Comparison of ENCODE assay signal across 21 cellular contexts in genomic region chr2:103402944-103403343, GRCh38.
"Had no signal": no experiment of that assay in that cellular context is flagged by ENCODE, and none has a peak within 500 bp of the region (broad histone marks: within the 10 kb centered on the region; RNA-seq: fewer than 3 reads in every experiment).

No MANE protein-coding gene starts in this region.

- H3K27ac Mint-ChIP-seq: activated CD4-positive, alpha-beta T cell treated with anti-CD3 and anti-CD28 coated beads for 36 hours; activated CD8-positive, alpha-beta T cell treated with anti-CD3 and anti-CD28 coated beads for 36 hours; activated naive CD8-positive, alpha-beta T cell treated with anti-CD3 and anti-CD28 coated beads, Interleukin-2, amount 50 U/mL, for 24 hours; effector memory CD8-positive, alpha-beta T cell; immature natural killer cell; naive thymus-derived CD8-positive, alpha-beta T cell had no signal

- H3K4me1 Mint-ChIP-seq: activated CD4-positive, alpha-beta T cell treated with anti-CD3 and anti-CD28 coated beads for 36 hours; activated naive CD8-positive, alpha-beta T cell treated with anti-CD3 and anti-CD28 coated beads, Interleukin-2, amount 50 U/mL, for 24 hours; central memory CD8-positive, alpha-beta T cell; immature natural killer cell; naive thymus-derived CD8-positive, alpha-beta T cell had no signal

- H3K9me3 ChIP-seq: ascending aorta, mucosa of descending colon, psoas muscle, upper lobe of left lung had no signal

- H3K9me3 Mint-ChIP-seq: activated naive CD8-positive, alpha-beta T cell treated with anti-CD3 and anti-CD28 coated beads, Interleukin-2, amount 50 U/mL, for 24 hours had no signal

- H3K4me1 ChIP-seq: ascending aorta, psoas muscle, upper lobe of left lung had no signal

- H3K36me3 ChIP-seq: ascending aorta, upper lobe of left lung had no signal

- H3K27me3 Mint-ChIP-seq: activated CD4-positive, alpha-beta T cell treated with anti-CD3 and anti-CD28 coated beads for 36 hours; activated CD8-positive, alpha-beta T cell treated with anti-CD3 and anti-CD28 coated beads for 36 hours; activated naive CD8-positive, alpha-beta T cell treated with anti-CD3 and anti-CD28 coated beads, Interleukin-2, amount 50 U/mL, for 24 hours; central memory CD8-positive, alpha-beta T cell; effector memory CD8-positive, alpha-beta T cell; naive thymus-derived CD8-positive, alpha-beta T cell had no signal

- DNase-seq: activated CD4-positive, alpha-beta T cell treated with anti-CD3 and anti-CD28 coated beads for 36 hours; activated CD8-positive, alpha-beta memory T cell treated with anti-CD3 and anti-CD28 coated beads, Interleukin-2, amount 50 U/mL, for 48 hours; activated CD8-positive, alpha-beta T cell treated with anti-CD3 and anti-CD28 coated beads for 36 hours; activated naive CD8-positive, alpha-beta T cell treated with anti-CD3 and anti-CD28 coated beads, Interleukin-2, amount 50 U/mL, for 24 hours; effector memory CD8-positive, alpha-beta T cell; erythroblast; hippocampal formation; immature natural killer cell; left colon; mucosa of descending colon; naive thymus-derived CD8-positive, alpha-beta T cell; occipital lobe; psoas muscle; stimulated activated CD4-positive, alpha-beta T cell treated with anti-CD3 and anti-CD28 coated beads, Interleukin-12 subunit alpha, Interleukin-12 subunit beta, amount 100 ng/mL, for 4 hours; stimulated activated naive CD4-positive, alpha-beta T cell; substantia nigra; T-helper 9 cell; upper lobe of left lung had no signal

- H3K4me3 Mint-ChIP-seq: activated CD4-positive, alpha-beta T cell treated with anti-CD3 and anti-CD28 coated beads for 36 hours; activated CD8-positive, alpha-beta T cell treated with anti-CD3 and anti-CD28 coated beads for 36 hours; activated naive CD8-positive, alpha-beta T cell treated with anti-CD3 and anti-CD28 coated beads, Interleukin-2, amount 50 U/mL, for 24 hours; central memory CD8-positive, alpha-beta T cell; effector memory CD8-positive, alpha-beta T cell; immature natural killer cell; naive thymus-derived CD8-positive, alpha-beta T cell had no signal

- ATAC-seq: activated CD4-positive, alpha-beta T cell treated with anti-CD3 and anti-CD28 coated beads for 36 hours; activated CD8-positive, alpha-beta T cell treated with anti-CD3 and anti-CD28 coated beads for 36 hours; activated naive CD8-positive, alpha-beta T cell treated with anti-CD3 and anti-CD28 coated beads, Interleukin-2, amount 50 U/mL, for 24 hours; effector memory CD8-positive, alpha-beta T cell; left colon; mucosa of descending colon; naive thymus-derived CD8-positive, alpha-beta T cell; psoas muscle; sciatic nerve had no signal

- H3K36me3 Mint-ChIP-seq: immature natural killer cell; naive thymus-derived CD8-positive, alpha-beta T cell had no signal
